Comparison of ENCODE assay signal across 22 cellular contexts in the genomic region with DNA sequence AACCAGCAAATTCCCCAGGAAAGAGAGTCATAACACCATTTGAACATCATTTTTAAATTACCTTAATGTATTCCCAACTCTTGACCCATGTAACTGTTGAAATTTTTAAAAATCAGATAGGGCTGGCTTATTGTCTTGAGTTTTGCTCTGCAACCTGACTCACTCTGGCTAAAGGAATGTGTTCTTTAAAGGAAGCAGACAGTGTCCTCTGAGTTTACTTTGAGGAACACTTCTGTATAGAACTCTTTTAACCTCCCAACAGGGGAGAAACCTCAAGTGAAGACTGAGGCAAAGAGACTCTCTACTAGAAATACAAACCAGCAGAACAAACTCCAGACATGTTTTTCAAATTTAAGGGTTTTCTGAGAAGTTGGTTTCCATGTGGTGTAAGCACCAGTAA.
"Had no signal": no experiment of that assay in that cellular context is flagged by ENCODE, and none has a peak within 500 bp of the region (broad histone marks: within the 10 kb centered on the region; RNA-seq: fewer than 3 reads in every experiment).

No MANE protein-coding gene starts in this region.

- H3K27ac ChIP-seq: gastrocnemius medialis, left ventricle myocardium inferior, tibial nerve, vagina had no signal

- H3K36me3 Mint-ChIP-seq: activated naive CD4-positive, alpha-beta T cell treated with anti-CD3 and anti-CD28 coated beads, Interleukin-2, amount 50 U/mL, for 72 hours had no signal

- H3K4me1 ChIP-seq: gastrocnemius medialis had no signal

- H3K4me3 ChIP-seq: gastrocnemius medialis, left ventricle myocardium inferior, mucosa of descending colon, tibial nerve, vagina had no signal

- H3K27me3 ChIP-seq: gastrocnemius medialis, tibial nerve, vagina had no signal

- DNase-seq: activated CD4-positive, alpha-beta T cell treated with anti-CD3 and anti-CD28 coated beads for 4 hours; activated CD8-positive, alpha-beta T cell treated with anti-CD3 and anti-CD28 coated beads for 36 hours; activated gamma-delta T cell; activated T-cell treated with anti-CD3 and anti-CD28 coated beads, Interleukin-2, amount 50 U/mL, for 48 hours; amygdala; cerebellar nuclear complex; effector memory CD8-positive, alpha-beta T cell; gastrocnemius medialis; left ventricle myocardium inferior; mucosa of descending colon; naive thymus-derived CD4-positive, alpha-beta T cell; retina; stimulated activated CD4-positive, alpha-beta T cell treated with anti-CD3 and anti-CD28 coated beads, Interleukin-15, amount 100 ng/mL, for 24 hours; stimulated activated CD4-positive, alpha-beta T cell treated with anti-CD3 and anti-CD28 coated beads, Interleukin-4, amount 100 ng/mL, for 1 hour; stimulated activated naive CD4-positive, alpha-beta T cell; substantia nigra; T-helper 17 cell had no signal

- ATAC-seq: activated CD8-positive, alpha-beta T cell treated with anti-CD3 and anti-CD28 coated beads for 36 hours; activated naive CD4-positive, alpha-beta T cell treated with anti-CD3 and anti-CD28 coated beads, Interleukin-2, amount 50 U/mL, for 72 hours; effector memory CD8-positive, alpha-beta T cell; gastrocnemius medialis; mucosa of descending colon; naive thymus-derived CD4-positive, alpha-beta T cell; T-helper 17 cell had no signal

- H3K27ac Mint-ChIP-seq: activated CD8-positive, alpha-beta T cell treated with anti-CD3 and anti-CD28 coated beads for 36 hours; activated naive CD4-positive, alpha-beta T cell treated with anti-CD3 and anti-CD28 coated beads, Interleukin-2, amount 50 U/mL, for 72 hours; dendritic cell treated with granulocyte-macrophage colony-stimulating factor and Interleukin-4, amounts not matched to agents 40 ng/mL and 50 ng/mL, for 4 days; effector memory CD8-positive, alpha-beta T cell; T-helper 17 cell had no signal

- H3K9me3 Mint-ChIP-seq: activated CD8-positive, alpha-beta T cell treated with anti-CD3 and anti-CD28 coated beads for 36 hours; activated naive CD4-positive, alpha-beta T cell treated with anti-CD3 and anti-CD28 coated beads, Interleukin-2, amount 50 U/mL, for 72 hours; dendritic cell treated with granulocyte-macrophage colony-stimulating factor and Interleukin-4, amounts not matched to agents 40 ng/mL and 50 ng/mL, for 4 days; effector memory CD8-positive, alpha-beta T cell; naive thymus-derived CD4-positive, alpha-beta T cell had no signal

- H3K4me3 Mint-ChIP-seq: activated CD8-positive, alpha-beta T cell treated with anti-CD3 and anti-CD28 coated beads for 36 hours; dendritic cell treated with granulocyte-macrophage colony-stimulating factor and Interleukin-4, amounts not matched to agents 40 ng/mL and 50 ng/mL, for 4 days; effector memory CD8-positive, alpha-beta T cell; naive thymus-derived CD4-positive, alpha-beta T cell; T-helper 17 cell had no signal

- H3K36me3 ChIP-seq: gastrocnemius medialis, left ventricle myocardium inferior, tibial nerve, vagina had no signal

- FAIRE-seq: keratinocyte had no signal

- H3K9me3 ChIP-seq: gastrocnemius medialis, left ventricle myocardium inferior, mucosa of descending colon, tibial nerve, vagina had no signal

- H3K27me3 Mint-ChIP-seq: activated CD8-positive, alpha-beta T cell treated with anti-CD3 and anti-CD28 coated beads for 36 hours; dendritic cell treated with granulocyte-macrophage colony-stimulating factor and Interleukin-4, amounts not matched to agents 40 ng/mL and 50 ng/mL, for 4 days; effector memory CD8-positive, alpha-beta T cell; naive thymus-derived CD4-positive, alpha-beta T cell; T-helper 17 cell had no signal
